ENCODE assay signal across 15 cellular contexts in the genomic region with DNA sequence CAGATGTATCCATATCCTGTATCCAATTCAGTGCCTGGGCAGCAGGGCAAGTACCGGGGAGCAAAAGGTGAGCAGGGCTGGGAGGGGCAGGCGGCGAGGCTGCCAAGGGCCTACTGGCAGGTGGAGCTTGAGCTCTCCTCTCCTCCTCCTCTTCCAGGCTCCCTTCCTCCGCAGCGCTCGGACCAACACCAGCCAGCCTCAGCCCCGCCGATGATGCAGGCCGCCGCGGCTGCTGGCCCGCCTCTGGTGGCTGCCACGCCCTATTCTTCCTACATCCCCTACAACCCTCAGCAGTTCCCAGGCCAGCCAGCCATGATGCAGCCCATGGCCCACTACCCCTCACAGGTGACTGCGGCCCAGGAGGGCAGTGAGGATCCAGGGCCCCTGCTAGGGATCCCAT. TPM values are rescaled to one million over a fixed set of nuclear protein-coding genes. Genes with fewer than 3 reads are reported as not detected.
A peak's percentile ranks its signal among the peaks of the same experiment; 100 is the strongest.
DNase-seq lines count a peak whose midpoint lies in the region; ATAC-seq and TF ChIP-seq lines count a peak whose summit lies in the region.
"Had no signal": no experiment of that assay in that cellular context is flagged by ENCODE, and none has a peak within 500 bp of the region (broad histone marks: within the 10 kb centered on the region; RNA-seq: fewer than 3 reads in every experiment).

No MANE protein-coding gene starts in this region.

- ATAC-seq in stimulated activated naive CD8-positive, alpha-beta T cell treated with anti-CD3 and anti-CD28 coated beads, Interleukin-15, Interleukin-2, amounts not matched to agents 100 U/mL and 50 U/mL, for 24 hours = peak; percentile 2
- no peak for ATAC-seq in stimulated activated naive CD8-positive, alpha-beta T cell treated with anti-CD3 and anti-CD28 coated beads, Interleukin-15, amount 100 ng/mL, for 72 hours
- ATAC-seq in T-helper 17 cell (no peak), GM18519 (IDR thresholded peaks at IDR 0.05; ENCODE audit: low FRiP score, unreplicated experiment) (no peak)
- ATAC-seq in stimulated activated naive B cell treated with anti-CD40 and anti-IgM and Interleukin-4, amounts not matched to agents 10 μg/mL and 1 μg/mL and 100 μg/mL, for 72 hours (replicated peaks) = no peak
- ATAC-seq: GM12878 had no signal

- DNase-seq in stimulated activated naive CD8-positive, alpha-beta T cell treated with anti-CD3 and anti-CD28 coated beads, Interleukin-15, Interleukin-2, amounts not matched to agents 100 U/mL and 50 U/mL, for 24 hours = no peak
- no peak for DNase-seq in stimulated activated naive CD8-positive, alpha-beta T cell treated with anti-CD3 and anti-CD28 coated beads, Interleukin-15, amount 100 ng/mL, for 72 hours
- DNase-seq in T-helper 17 cell (no peak), endothelial cell (ENCODE audit: low spot score) (no peak), NCI-H82 treated with DMSO at 0.1 percent for 48 hours (lab: John Stamatoyannopoulos, UW; ENCODE audit: unreplicated experiment) (no peak)
- no peak for DNase-seq in stimulated activated naive B cell treated with anti-CD40 and anti-IgM and Interleukin-4, amounts not matched to agents 10 μg/mL and 1 μg/mL and 100 μg/mL, for 72 hours
- DNase-seq in activated CD4-positive, alpha-beta T cell treated with anti-CD3 and anti-CD28 coated beads for 4 hours = no peak
- DNase-seq: ACHN; CD4-positive, alpha-beta T cell; DMS79; HCEC 1CT; IMR-90 had no signal

- H3K9me3 Mint-ChIP-seq in stimulated activated naive CD8-positive, alpha-beta T cell treated with anti-CD3 and anti-CD28 coated beads, Interleukin-15, amount 100 ng/mL, for 72 hours = peaks cover 0 to 7% of the 10 kb centered on the region in 2 donors
- H3K9me3 Mint-ChIP-seq in endothelial cell (ENCODE audit: unreplicated experiment) = no peaks in the 10 kb centered on the region
- no peaks in the 10 kb centered on the region for H3K9me3 Mint-ChIP-seq in stimulated activated naive B cell treated with anti-CD40 and anti-IgM and Interleukin-4, amounts not matched to agents 10 μg/mL and 1 μg/mL and 100 μg/mL, for 72 hours
- H3K9me3 Mint-ChIP-seq: CD4-positive, alpha-beta T cell had no signal

- peaks cover 69% of the 10 kb centered on the region for H3K4me1 Mint-ChIP-seq in stimulated activated naive CD8-positive, alpha-beta T cell treated with anti-CD3 and anti-CD28 coated beads, Interleukin-15, amount 100 ng/mL, for 72 hours
- H3K4me1 Mint-ChIP-seq in T-helper 17 cell (peaks cover 22% of the 10 kb centered on the region), endothelial cell (ENCODE audit: unreplicated experiment) (no peaks in the 10 kb centered on the region)
- H3K4me1 Mint-ChIP-seq in stimulated activated naive B cell treated with anti-CD40 and anti-IgM and Interleukin-4, amounts not matched to agents 10 μg/mL and 1 μg/mL and 100 μg/mL, for 72 hours = peaks cover 10 to 19% of the 10 kb centered on the region in 2 donors

- H3K9me3 ChIP-seq in T-helper 17 cell (ENCODE audit: control insufficient read depth, low read length, poor library complexity, severe bottlenecking) = no peaks in the 10 kb centered on the region
- H3K9me3 ChIP-seq: BLaER1 treated with 17β-estradiol and CSF1 and Interleukin-3, amounts not matched to agents 10 nM and 100 nM had no signal

- TF ChIP-seq CTCF in endothelial cell (IDR thresholded peaks at IDR 0.05; ENCODE audit: unreplicated experiment) = no peak

- peaks cover 12% of the 10 kb centered on the region for H3K36me3 Mint-ChIP-seq in T-helper 17 cell (ENCODE audit: low read depth)
- peaks cover 56% of the 10 kb centered on the region for H3K36me3 Mint-ChIP-seq in endothelial cell (ENCODE audit: low read depth, unreplicated experiment)
- peaks cover 68 to 84% of the 10 kb centered on the region in 2 donors for H3K36me3 Mint-ChIP-seq in stimulated activated naive B cell treated with anti-CD40 and anti-IgM and Interleukin-4, amounts not matched to agents 10 μg/mL and 1 μg/mL and 100 μg/mL, for 72 hours

- no peaks in the 10 kb centered on the region for H3K27me3 Mint-ChIP-seq in stimulated activated naive CD8-positive, alpha-beta T cell treated with anti-CD3 and anti-CD28 coated beads, Interleukin-15, amount 100 ng/mL, for 72 hours
- no peaks in the 10 kb centered on the region for H3K27me3 Mint-ChIP-seq in T-helper 17 cell
- H3K27me3 Mint-ChIP-seq in endothelial cell (ENCODE audit: unreplicated experiment) = peaks cover 1% of the 10 kb centered on the region
- no peaks in the 10 kb centered on the region for H3K27me3 Mint-ChIP-seq in stimulated activated naive B cell treated with anti-CD40 and anti-IgM and Interleukin-4, amounts not matched to agents 10 μg/mL and 1 μg/mL and 100 μg/mL, for 72 hours
- H3K27me3 Mint-ChIP-seq: CD4-positive, alpha-beta T cell had no signal

- H3K27ac Mint-ChIP-seq in stimulated activated naive CD8-positive, alpha-beta T cell treated with anti-CD3 and anti-CD28 coated beads, Interleukin-15, amount 100 ng/mL, for 72 hours = peak overlapping the region in 1 of 2 donors; percentile 48
- H3K27ac Mint-ChIP-seq in T-helper 17 cell (peak overlapping the region; percentile 72), endothelial cell (ENCODE audit: unreplicated experiment) (no peak overlapping the region)
- peak overlapping the region; percentile 85 for H3K27ac Mint-ChIP-seq in stimulated activated naive B cell treated with anti-CD40 and anti-IgM and Interleukin-4, amounts not matched to agents 10 μg/mL and 1 μg/mL and 100 μg/mL, for 72 hours

- no peak overlapping the region for H3K4me3 Mint-ChIP-seq in stimulated activated naive CD8-positive, alpha-beta T cell treated with anti-CD3 and anti-CD28 coated beads, Interleukin-15, amount 100 ng/mL, for 72 hours
- H3K4me3 Mint-ChIP-seq in T-helper 17 cell = no peak overlapping the region
- peak overlapping the region; percentile 71 for H3K4me3 Mint-ChIP-seq in endothelial cell (ENCODE audit: unreplicated experiment)
- no peak overlapping the region for H3K4me3 Mint-ChIP-seq in stimulated activated naive B cell treated with anti-CD40 and anti-IgM and Interleukin-4, amounts not matched to agents 10 μg/mL and 1 μg/mL and 100 μg/mL, for 72 hours
- H3K4me3 Mint-ChIP-seq: CD4-positive, alpha-beta T cell had no signal

RNA-seq across cellular contexts. Expression of a gene that starts 11.6 kb away (rescaled TPM):
- total RNA-seq in T-helper 17 cell (100 to 1,000 TPM; 348 to 372 TPM), endothelial cell (ENCODE audit: unreplicated experiment) (184 TPM)

RNA-seq across cellular contexts. Expression of a gene that starts 11.8 kb away (rescaled TPM):
- total RNA-seq in T-helper 17 cell (100 to 1,000 TPM in 1 of 2 donors, 10 to 100 TPM in 1; 78.5 to 103 TPM), endothelial cell (ENCODE audit: unreplicated experiment) (173 TPM)

RNA-seq across cellular contexts. Expression of a gene that starts 29.3 kb away (rescaled TPM):
- 10 to 100 TPM; 69.1 to 77.7 TPM for total RNA-seq in T-helper 17 cell
- 46.9 TPM for total RNA-seq in endothelial cell (ENCODE audit: unreplicated experiment)

RNA-seq across cellular contexts. Expression of a gene that starts 43.9 kb away (rescaled TPM):
- total RNA-seq in T-helper 17 cell (1 to 10 TPM in 1 of 2 donors, under 1 TPM in 1; 0.75 to 1.7 TPM), endothelial cell (ENCODE audit: unreplicated experiment) (1.9 TPM)
